In genomic region chr15:40082195-40082868, GRCh38 we compare ENCODE assay signal across 8 cellular contexts. TPM values are rescaled to one million over a fixed set of nuclear protein-coding genes. Genes with fewer than 3 reads are reported as not detected.
DNase-seq lines count a peak whose midpoint lies in the region; ATAC-seq and TF ChIP-seq lines count a peak whose summit lies in the region.

No MANE protein-coding gene starts in this region.

- no peak overlapping the region for H4K12ac ChIP-seq in trophoblast cell (ENCODE audit: low read depth, low read length)

- peak overlapping the region; percentile 73 for H4K91ac ChIP-seq in trophoblast cell (ENCODE audit: low read depth, low read length)

- H3K27me3 ChIP-seq in SK-N-SH (ENCODE audit: insufficient read depth) = no peaks in the 10 kb centered on the region
- no peaks in the 10 kb centered on the region for H3K27me3 ChIP-seq in trophoblast cell (ENCODE audit: insufficient read depth, low read length)

- no peaks in the 10 kb centered on the region for H3F3A ChIP-seq in SK-N-SH (replicated peaks; ENCODE audit: insufficient read depth)

- TF ChIP-seq EP300 in SK-N-SH (IDR thresholded peaks at IDR 0.05; ENCODE audit: borderline replicate concordance in 1 of 2, low read depth in 1 of 2, low read length in 1 of 2) = no peak

- H3K27ac Mint-ChIP-seq in CD14-positive monocyte = peak overlapping the region in 2 of 7 donors; percentile 70 to 96
- H3K27ac Mint-ChIP-seq in activated T-helper 1 cell treated with anti-CD3 and anti-CD28 coated beads, Interleukin-12 subunit alpha, Interleukin-12 subunit beta, Interleukin-2, Interleukin-4 antibody, amounts not matched to agents 30 ng/mL and 10 ng/mL and 1 ng/mL, durations not matched to agents 14 hours and 24 hours and 36 hours = no peak overlapping the region

- peak overlapping the region; percentile 26 for H3K18ac ChIP-seq in trophoblast cell (ENCODE audit: low read length)

- H3K9me3 Mint-ChIP-seq in CD14-positive monocyte = peaks cover 0 to 2% (median 0%) of the 10 kb centered on the region in 7 donors
- no peaks in the 10 kb centered on the region for H3K9me3 Mint-ChIP-seq in activated T-helper 1 cell treated with anti-CD3 and anti-CD28 coated beads, Interleukin-12 subunit alpha, Interleukin-12 subunit beta, Interleukin-2, Interleukin-4 antibody, amounts not matched to agents 30 ng/mL and 10 ng/mL and 1 ng/mL, durations not matched to agents 14 hours and 24 hours and 36 hours

- H3K4me1 Mint-ChIP-seq in CD14-positive monocyte = peaks cover 33% of the 10 kb centered on the region
- H3K4me1 Mint-ChIP-seq in activated T-helper 1 cell treated with anti-CD3 and anti-CD28 coated beads, Interleukin-12 subunit alpha, Interleukin-12 subunit beta, Interleukin-2, Interleukin-4 antibody, amounts not matched to agents 30 ng/mL and 10 ng/mL and 1 ng/mL, durations not matched to agents 14 hours and 24 hours and 36 hours (ENCODE audit: low read depth) = peaks cover 46% of the 10 kb centered on the region

- H3K79me2 ChIP-seq in SK-N-SH (ENCODE audit: insufficient read depth) (no peaks in the 10 kb centered on the region), trophoblast cell (ENCODE audit: control insufficient read depth, insufficient read depth, low read length, poor library complexity) (no peaks in the 10 kb centered on the region)

- peaks cover 3 to 4% (median 4%) of the 10 kb centered on the region in 3 donors for H3K27me3 Mint-ChIP-seq in CD14-positive monocyte (ENCODE audit: low read depth in 3 of 3)
- peaks cover 31% of the 10 kb centered on the region for H3K27me3 Mint-ChIP-seq in activated T-helper 1 cell treated with anti-CD3 and anti-CD28 coated beads, Interleukin-12 subunit alpha, Interleukin-12 subunit beta, Interleukin-2, Interleukin-4 antibody, amounts not matched to agents 30 ng/mL and 10 ng/mL and 1 ng/mL, durations not matched to agents 14 hours and 24 hours and 36 hours (ENCODE audit: insufficient read depth)

- peaks cover 0 to 2% of the 10 kb centered on the region in 2 donors for H3K36me3 Mint-ChIP-seq in CD14-positive monocyte
- H3K36me3 Mint-ChIP-seq in activated T-helper 1 cell treated with anti-CD3 and anti-CD28 coated beads, Interleukin-12 subunit alpha, Interleukin-12 subunit beta, Interleukin-2, Interleukin-4 antibody, amounts not matched to agents 30 ng/mL and 10 ng/mL and 1 ng/mL, durations not matched to agents 14 hours and 24 hours and 36 hours (ENCODE audit: low read depth) = no peaks in the 10 kb centered on the region

- H3K9me3 ChIP-seq in SK-N-SH = no peaks in the 10 kb centered on the region
- H3K9me3 ChIP-seq in trophoblast cell (ENCODE audit: insufficient read depth, low read depth, low read length) = no peaks in the 10 kb centered on the region

- peak overlapping the region; percentile 69 for H2AK5ac ChIP-seq in trophoblast cell (ENCODE audit: low read length)

- peak overlapping the region; percentile 38 for H2BK12ac ChIP-seq in trophoblast cell (ENCODE audit: low read length)

- peak overlapping the region; percentile 24 for H2BK5ac ChIP-seq in trophoblast cell (ENCODE audit: low read depth, low read length, poor library complexity)

- no peaks in the 10 kb centered on the region for H4K20me1 ChIP-seq in SK-N-SH (ENCODE audit: insufficient read depth)

- 96% methylated on average over 11 of the region's 12 CpGs for WGBS in SK-N-SH (ENCODE audit: low lambda C conversion rate)
- WGBS in trophoblast cell (ENCODE audit: extremely low coverage, insufficient coverage, insufficient read length) = no CpG with 5 or more reads among the region's 12 CpGs

- H3K4me2 ChIP-seq in SK-N-SH (peak overlapping the region; percentile 69; the same call in 1 of the 2 replicates), trophoblast cell (ENCODE audit: low read length) (peak overlapping the region; percentile 46)

- H3K4me3 ChIP-seq in SK-N-SH (ENCODE audit: low read depth in 2 of 2, low read length in 1 of 2) = no peak overlapping the region
- H3K4me3 ChIP-seq in trophoblast cell (ENCODE audit: low read depth, low read length) = no peak overlapping the region

- peaks cover 24% of the 10 kb centered on the region for H3K79me1 ChIP-seq in trophoblast cell (ENCODE audit: low read length)

- DNase-seq in CD14-positive monocyte (ENCODE audit: low spot score) (no peak), SK-N-SH (peak; percentile 44), left cardiac atrium (no peak), trophoblast cell (no peak), mesenteric fat pad (ENCODE audit: low spot score) (no peak)
- DNase-seq in activated T-helper 1 cell treated with anti-CD3 and anti-CD28 coated beads, Interleukin-12 subunit alpha, Interleukin-12 subunit beta, Interleukin-2, Interleukin-4 antibody, amounts not matched to agents 30 ng/mL and 10 ng/mL and 1 ng/mL, durations not matched to agents 14 hours and 24 hours and 36 hours (ENCODE audit: low spot score) = no peak

- peak overlapping the region; percentile 86 to 87 for H3K4me3 Mint-ChIP-seq in CD14-positive monocyte
- H3K4me3 Mint-ChIP-seq in activated T-helper 1 cell treated with anti-CD3 and anti-CD28 coated beads, Interleukin-12 subunit alpha, Interleukin-12 subunit beta, Interleukin-2, Interleukin-4 antibody, amounts not matched to agents 30 ng/mL and 10 ng/mL and 1 ng/mL, durations not matched to agents 14 hours and 24 hours and 36 hours = no peak overlapping the region

- H2AFZ ChIP-seq in SK-N-SH (ENCODE audit: low read depth) (peak overlapping the region; percentile 84; the same call in 1 of the 2 replicates), trophoblast cell (ENCODE audit: insufficient read depth, low read length, poor library complexity) (peak overlapping the region; percentile 6)

- H3K4me1 ChIP-seq in SK-N-SH (ENCODE audit: control insufficient read depth in 1 of 2, insufficient read depth in 2 of 2, low read depth in 1 of 2, low read length in 1 of 2) = peaks cover 23 to 28% of the 10 kb centered on the region in 2 experiments
- H3K4me1 ChIP-seq in trophoblast cell (ENCODE audit: control insufficient read depth in 1 of 2, insufficient read depth in 2 of 2, low read length in 2 of 2) = peaks cover 28 to 38% of the 10 kb centered on the region in 2 experiments

- intact Hi-C loops in CD14-positive monocyte (cut with micrococcal nuclease) = loop anchor here in 1 of 2 donors (5.0 kb wide), 1 partner anchor 35 kb away; no protein-coding TSS in a partner anchor
- intact Hi-C loops in left cardiac atrium (cut with DNase I) = no loop called here
- intact Hi-C loops in activated T-helper 1 cell treated with anti-CD3 and anti-CD28 coated beads, Interleukin-12 subunit alpha, Interleukin-12 subunit beta, Interleukin-2, Interleukin-4 antibody, amounts not matched to agents 30 ng/mL and 10 ng/mL and 1 ng/mL, durations not matched to agents 14 hours and 24 hours and 36 hours (cut with micrococcal nuclease) = no loop called here

- peak overlapping the region; percentile 27 for H2BK120ac ChIP-seq in trophoblast cell (ENCODE audit: insufficient read depth, low read length, poor library complexity)

- H3K23ac ChIP-seq in trophoblast cell (ENCODE audit: low read length) = no peak overlapping the region

- H3K14ac ChIP-seq in trophoblast cell (ENCODE audit: low read length) = peak overlapping the region; percentile 22

- CTCF ChIA-PET in SK-N-SH (lab: Yijun Ruan, JAX) = interaction anchor here (1.5 to 1.8 kb wide), 2 partner anchors 13 to 22 kb away, joined by 4 to 6 read pairs; no protein-coding TSS in a partner anchor

- H3K27ac ChIP-seq in SK-N-SH (ENCODE audit: low read depth in 2 of 2, low read length in 1 of 2) = peak overlapping the region in 1 of 2 experiments; percentile 29; a peak in 3 of 4 replicates
- H3K27ac ChIP-seq in trophoblast cell (ENCODE audit: low read depth, low read length) = peak overlapping the region; percentile 18

- H3K9ac ChIP-seq in SK-N-SH (no peak overlapping the region), trophoblast cell (ENCODE audit: low read length) (peak overlapping the region; percentile 11)

- peak overlapping the region; percentile 18 for H4K8ac ChIP-seq in trophoblast cell (ENCODE audit: low read depth, low read length)

- POLR2A ChIA-PET in SK-N-SH (lab: Yijun Ruan, JAX) = interaction anchor here (0.6 to 1.2 kb wide), 2 partner anchors 13 to 44 kb away, joined by 3 to 4 read pairs; no protein-coding TSS in a partner anchor

- no peaks in the 10 kb centered on the region for H3K9me2 ChIP-seq in SK-N-SH

- no peak overlapping the region for H3K4ac ChIP-seq in trophoblast cell (ENCODE audit: low read depth, low read length)

- no peaks in the 10 kb centered on the region for H3K36me3 ChIP-seq in SK-N-SH (replicated peaks in 1 of 2; ENCODE audit: control insufficient read depth in 1 of 2, insufficient read depth in 2 of 2, low read length in 1 of 2)
- no peaks in the 10 kb centered on the region for H3K36me3 ChIP-seq in trophoblast cell (ENCODE audit: control insufficient read depth in 1 of 2, insufficient read depth in 2 of 2, low read length in 2 of 2)

- TF ChIP-seq CTCF in CD14-positive monocyte (IDR thresholded peaks at IDR 0.05) (no peak), SK-N-SH (IDR thresholded peaks at IDR 0.05) (no peak)

- ATAC-seq in left cardiac atrium = peak; percentile 34 to 35
- no peak for ATAC-seq in HG02588 (IDR thresholded peaks at IDR 0.05; ENCODE audit: unreplicated experiment)
- no peak for ATAC-seq in HG02571 (IDR thresholded peaks at IDR 0.05; ENCODE audit: unreplicated experiment)

- no peak for TF ChIP-seq RAD21 in SK-N-SH (IDR thresholded peaks at IDR 0.05; ENCODE audit: low read length)

RNA-seq across cellular contexts. Expression of gene BMF, which starts 26.3 kb away (rescaled TPM):
- polyA plus RNA-seq in CD14-positive monocyte (1 to 10 TPM; 5.6 to 6.5 TPM), SK-N-SH (2012; rRNA removed) (0.72 and 1.0 TPM in 2 replicates)
- polyA plus RNA-seq in SK-N-SH (2012; cell fraction: cytosol; rRNA removed) = 0.58 and 0.64 TPM in 2 replicates
- polyA plus RNA-seq in SK-N-SH (2012; cell fraction: nucleus; rRNA removed) = 2.2 and 2.5 TPM in 2 replicates
- total RNA-seq in left cardiac atrium (1 to 10 TPM; 1.9 to 5.0 TPM), mesenteric fat pad (4.0 TPM)
- 20.8 and 22.5 TPM in 2 replicates for polyA plus RNA-seq in trophoblast cell (2013)
- total RNA-seq in activated T-helper 1 cell treated with anti-CD3 and anti-CD28 coated beads, Interleukin-12 subunit alpha, Interleukin-12 subunit beta, Interleukin-2, Interleukin-4 antibody, amounts not matched to agents 30 ng/mL and 10 ng/mL and 1 ng/mL, durations not matched to agents 14 hours and 24 hours and 36 hours = 10.1 and 16.5 TPM in 2 replicates

RNA-seq across cellular contexts. Expression of gene SRP14, which starts 43.4 kb away (rescaled TPM):
- 100 to 1,000 TPM; 525 to 548 TPM for polyA plus RNA-seq in CD14-positive monocyte
- polyA plus RNA-seq in SK-N-SH (2012; rRNA removed) = 489 and 501 TPM in 2 replicates
- polyA plus RNA-seq in SK-N-SH (2012; cell fraction: cytosol; rRNA removed) = 524 and 758 TPM in 2 replicates
- 94.9 and 167 TPM in 2 replicates for polyA plus RNA-seq in SK-N-SH (2012; cell fraction: nucleus; rRNA removed)
- total RNA-seq in left cardiac atrium = 100 to 1,000 TPM; 174 to 197 TPM
- polyA plus RNA-seq in trophoblast cell (2013) = 497 and 515 TPM in 2 replicates
- 144 and 147 TPM in 2 replicates for total RNA-seq in activated T-helper 1 cell treated with anti-CD3 and anti-CD28 coated beads, Interleukin-12 subunit alpha, Interleukin-12 subunit beta, Interleukin-2, Interleukin-4 antibody, amounts not matched to agents 30 ng/mL and 10 ng/mL and 1 ng/mL, durations not matched to agents 14 hours and 24 hours and 36 hours
- 168 TPM for total RNA-seq in mesenteric fat pad

Comparison
In these comparisons a context has a peak if more than half of its experiments do, and no peak if none do; other contexts are left out.
1. ATAC-seq: peak in left cardiac atrium (2 of 2); none in HG02588 (single experiment) and HG02571 (single experiment).